Comparison of ENCODE assay signal across 8 cellular contexts in the genomic region with DNA sequence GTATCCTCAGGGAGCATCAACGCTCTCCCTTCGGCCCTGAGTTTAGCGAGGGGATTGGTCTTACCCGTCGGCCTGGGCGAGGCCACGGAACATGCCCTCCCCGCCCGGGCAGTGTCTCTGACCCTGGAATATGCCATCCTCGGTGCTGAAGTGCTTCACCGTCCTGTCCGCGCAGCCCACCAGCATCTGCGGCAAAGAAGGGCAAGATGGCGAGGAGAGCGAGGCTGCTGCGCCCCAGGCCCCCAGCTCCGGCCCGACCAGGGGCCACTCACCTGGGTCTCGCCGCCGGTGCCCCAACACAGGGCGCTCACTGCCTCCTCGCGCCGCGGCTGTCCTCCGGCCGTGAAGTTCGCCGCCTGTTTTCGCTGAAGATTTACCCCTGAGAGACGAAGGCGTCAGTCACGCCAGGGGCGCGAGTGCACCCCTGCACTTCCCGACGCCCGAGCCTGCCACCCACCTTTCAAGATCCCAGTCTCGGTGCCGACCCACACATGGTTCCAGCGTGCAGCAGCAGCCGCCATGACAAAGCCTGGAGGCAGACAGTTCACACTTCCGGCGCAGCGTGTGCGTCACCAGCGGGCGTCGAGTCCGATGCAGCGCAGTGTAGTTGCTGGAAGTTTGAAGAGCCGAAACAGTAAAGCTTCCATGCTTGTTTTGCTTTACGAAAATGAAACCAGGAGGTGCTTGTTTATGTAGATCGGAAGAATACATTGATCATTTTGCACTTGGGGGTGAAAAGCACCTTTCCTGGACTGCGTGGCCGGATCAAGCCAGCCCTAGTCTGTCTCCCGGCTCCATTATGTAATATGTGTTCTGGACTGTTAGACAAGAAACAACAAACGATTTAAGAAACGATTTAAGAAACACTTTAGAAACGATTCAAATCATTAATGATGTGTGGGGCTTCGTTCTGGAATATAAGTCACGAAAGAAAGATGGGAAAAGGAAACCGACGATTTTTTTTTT. TPM values are rescaled to one million over a fixed set of nuclear protein-coding genes. Genes with fewer than 3 reads are reported as not detected.
DNase-seq lines count a peak whose midpoint lies in the region; ATAC-seq and TF ChIP-seq lines count a peak whose summit lies in the region.

A gene (minus strand): TSS at position 541 of the 966 bp plus-strand sequence. CDS start 20 bp downstream, at position 521.

- H3K36me3 Mint-ChIP-seq in CD14-positive monocyte, result peaks cover 19 to 27% of the 10 kb centered on the region in 2 donors

- DNase-seq in CD14-positive monocyte (ENCODE audit: low spot score) (peak; percentile 93), HK-2 (ENCODE audit: unreplicated experiment) (peak; percentile 76), NCI-H82 (lab: John Stamatoyannopoulos, UW) (peak; percentile 91), lower leg skin (ENCODE audit: low spot score in 2 of 2) (peak; percentile 92 to 98)
- DNase-seq in activated CD4-positive, alpha-beta T cell treated with anti-CD3 and anti-CD28 coated beads, Interleukin-2, amount 50 U/mL, for 48 hours, result peak; percentile 87 to 92
- DNase-seq in stimulated activated CD4-positive, alpha-beta T cell treated with anti-CD3 and anti-CD28 coated beads, Interleukin-4, amount 100 ng/mL, for 48 hours (ENCODE audit: low read depth in 2 of 2), result peak; percentile 85 to 86

- H3K4me3 ChIP-seq in duodenal mucosa (ENCODE audit: low read depth in 1 of 2, low read length in 2 of 2), result peak within 1 kb of the TSS; percentile 97 to 99
- peak within 1 kb of the TSS; percentile 67 for H3K4me3 ChIP-seq in lower leg skin (ENCODE audit: low read depth, poor library complexity, severe bottlenecking)

- no peaks in the 10 kb centered on the region for H3K9me3 ChIP-seq in duodenal mucosa (ENCODE audit: control insufficient read depth in 1 of 2, low read length in 2 of 2)

- H3K36me3 ChIP-seq in duodenal mucosa (ENCODE audit: control insufficient read depth in 1 of 2, insufficient read depth in 2 of 2, low read length in 2 of 2), result peaks cover 2 to 29% of the 10 kb centered on the region in 2 donors

- H3K4me3 Mint-ChIP-seq in CD14-positive monocyte, result no peak within 1 kb of the TSS

- peak; percentile 50 for ATAC-seq in GM19395 (IDR thresholded peaks at IDR 0.05; ENCODE audit: unreplicated experiment)

- peaks cover 24% of the 10 kb centered on the region for H3K4me1 Mint-ChIP-seq in CD14-positive monocyte

- 1% methylated on average over 34 to 58 of the region's 66 CpGs for WGBS in lower leg skin, 2 donors

- peak within 1 kb of the TSS; percentile 89 to 92 for H3K9ac ChIP-seq in duodenal mucosa (ENCODE audit: low read depth in 1 of 2, low read length in 2 of 2)

- H3K27ac Mint-ChIP-seq in CD14-positive monocyte, result peak within 1 kb of the TSS in 1 of 7 donors; percentile 35

- intact Hi-C loops in CD14-positive monocyte (cut with micrococcal nuclease), result loop anchor here (2.0 to 5.0 kb wide), 3 partner anchors 15 to 41 kb away; a partner anchor contains a TSS
- intact Hi-C loops in lower leg skin (cut with DNase I; ENCODE audit: low total_unique reads), result loop anchor here (10.0 kb wide), 1 partner anchor 1685 kb away; no protein-coding TSS in a partner anchor

- H3K27ac ChIP-seq in duodenal mucosa (ENCODE audit: low read depth, low read length), result peak within 1 kb of the TSS; percentile 94

- peak in 1 of 2 donors; percentile 79 for TF ChIP-seq POLR2A in lower leg skin (IDR thresholded peaks at IDR 0.05)

- H3K4me1 ChIP-seq in duodenal mucosa (ENCODE audit: control insufficient read depth in 1 of 2, insufficient read depth in 2 of 2, low read length in 2 of 2), result peaks cover 13 to 23% of the 10 kb centered on the region in 2 donors

- peaks cover 0 to 3% (median 0%) of the 10 kb centered on the region in 7 donors for H3K9me3 Mint-ChIP-seq in CD14-positive monocyte

- no peak for TF ChIP-seq CTCF in CD14-positive monocyte (IDR thresholded peaks at IDR 0.05)
- TF ChIP-seq CTCF in lower leg skin (IDR thresholded peaks at IDR 0.05), result no peak

- H3K27me3 ChIP-seq in duodenal mucosa (ENCODE audit: control insufficient read depth in 1 of 2, insufficient read depth in 2 of 2, low read length in 2 of 2), result no peaks in the 10 kb centered on the region

- no peaks in the 10 kb centered on the region for H3K27me3 Mint-ChIP-seq in CD14-positive monocyte (ENCODE audit: low read depth in 3 of 3)

RNA-seq across cellular contexts. Expression of the gene that starts here (rescaled TPM):
- 10 to 100 TPM; 14.2 to 18.4 TPM for polyA plus RNA-seq in CD14-positive monocyte
- total RNA-seq in lower leg skin, result 10 to 100 TPM; 49.7 to 93.8 (median 64.3) TPM

Comparison
In these comparisons a context has a peak if more than half of its experiments do, and no peak if none do; other contexts are left out.
1. Peak in every context shown above with its lines: DNase-seq, ATAC-seq, H3K4me3 ChIP-seq and H3K27ac ChIP-seq.